In genomic region chr11:18618341-18619025, GRCh38 we compare ENCODE assay signal across 9 cellular contexts. TPM values are rescaled to one million over a fixed set of nuclear protein-coding genes. Genes with fewer than 3 reads are reported as not detected.
DNase-seq lines count a peak whose midpoint lies in the region; ATAC-seq and TF ChIP-seq lines count a peak whose summit lies in the region.
"Had no signal": no experiment of that assay in that cellular context is flagged by ENCODE, and none has a peak within 500 bp of the region (broad histone marks: within the 10 kb centered on the region; RNA-seq: fewer than 3 reads in every experiment).

No MANE protein-coding gene starts in this region.

- ATAC-seq in activated CD4-positive, alpha-beta T cell treated with anti-CD3 and anti-CD28 coated beads for 36 hours, result no peak
- no peak for ATAC-seq in activated naive CD8-positive, alpha-beta T cell treated with anti-CD3 and anti-CD28 coated beads, Interleukin-2, amount 50 U/mL, for 24 hours
- ATAC-seq in left cardiac atrium (peak; percentile 59 to 78), HG03432 (IDR thresholded peaks at IDR 0.05; ENCODE audit: unreplicated experiment) (no peak)
- ATAC-seq in stimulated activated naive CD8-positive, alpha-beta T cell treated with anti-CD3 and anti-CD28 coated beads, Interleukin-15, amount 100 ng/mL, for 72 hours, result no peak

- CTCF ChIA-PET in activated CD4-positive, alpha-beta T cell treated with anti-CD3 and anti-CD28 coated beads for 36 hours (lab: Charles Lee), result interaction anchor here (1.0 to 4.5 kb wide), 4 partner anchors 10 to 105 kb away, joined by 3 to 20 read pairs (median 4); no protein-coding TSS in a partner anchor

- H3K36me3 Mint-ChIP-seq in activated CD4-positive, alpha-beta T cell treated with anti-CD3 and anti-CD28 coated beads for 36 hours (ENCODE audit: low read depth), result peaks cover 27% of the 10 kb centered on the region
- H3K36me3 Mint-ChIP-seq in activated naive CD8-positive, alpha-beta T cell treated with anti-CD3 and anti-CD28 coated beads, Interleukin-2, amount 50 U/mL, for 24 hours (ENCODE audit: low read depth), result peaks cover 22% of the 10 kb centered on the region

- H3K9me3 Mint-ChIP-seq in activated CD4-positive, alpha-beta T cell treated with anti-CD3 and anti-CD28 coated beads for 36 hours (ENCODE audit: low read depth), result no peaks in the 10 kb centered on the region
- no peaks in the 10 kb centered on the region for H3K9me3 Mint-ChIP-seq in activated naive CD8-positive, alpha-beta T cell treated with anti-CD3 and anti-CD28 coated beads, Interleukin-2, amount 50 U/mL, for 24 hours
- H3K9me3 Mint-ChIP-seq in stimulated activated naive CD8-positive, alpha-beta T cell treated with anti-CD3 and anti-CD28 coated beads, Interleukin-15, amount 100 ng/mL, for 72 hours, result no peaks in the 10 kb centered on the region

- intact Hi-C loops in activated CD4-positive, alpha-beta T cell treated with anti-CD3 and anti-CD28 coated beads for 36 hours (cut with DNase I, micrococcal nuclease), result loop anchor here in 1 of 2 experiments (5.0 kb wide), 2 partner anchors 41 to 54 kb away; no protein-coding TSS in a partner anchor
- intact Hi-C loops in left cardiac atrium (cut with DNase I), result no loop called here

- POLR2A ChIA-PET in activated CD4-positive, alpha-beta T cell treated with anti-CD3 and anti-CD28 coated beads for 36 hours (lab: Charles Lee), result interaction anchor here (0.9 to 2.7 kb wide), 2 partner anchors 15 to 18 kb away, joined by 3 to 15 read pairs; partner anchors contain the start of gene SPTY2D1

- peak overlapping the region; percentile 56 for H3K27ac Mint-ChIP-seq in activated CD4-positive, alpha-beta T cell treated with anti-CD3 and anti-CD28 coated beads for 36 hours
- peak overlapping the region; percentile 44 for H3K27ac Mint-ChIP-seq in activated naive CD8-positive, alpha-beta T cell treated with anti-CD3 and anti-CD28 coated beads, Interleukin-2, amount 50 U/mL, for 24 hours
- peak overlapping the region; percentile 82 to 90 for H3K27ac Mint-ChIP-seq in stimulated activated naive CD8-positive, alpha-beta T cell treated with anti-CD3 and anti-CD28 coated beads, Interleukin-15, amount 100 ng/mL, for 72 hours

- peak overlapping the region; percentile 40 for H3K4me3 Mint-ChIP-seq in activated CD4-positive, alpha-beta T cell treated with anti-CD3 and anti-CD28 coated beads for 36 hours
- H3K4me3 Mint-ChIP-seq in activated naive CD8-positive, alpha-beta T cell treated with anti-CD3 and anti-CD28 coated beads, Interleukin-2, amount 50 U/mL, for 24 hours, result peak overlapping the region; percentile 72
- H3K4me3 Mint-ChIP-seq in stimulated activated naive CD8-positive, alpha-beta T cell treated with anti-CD3 and anti-CD28 coated beads, Interleukin-15, amount 100 ng/mL, for 72 hours, result peak overlapping the region; percentile 65 to 85

- in situ Hi-C loops in GM13977 (cut with MboI; ENCODE audit: low pct_unique_long_range_greater_than_20kb, low sequenced_read_pairs, unreplicated experiment), result no loop called here

- no peak for DNase-seq in activated CD4-positive, alpha-beta T cell treated with anti-CD3 and anti-CD28 coated beads for 36 hours
- DNase-seq in activated CD4-positive, alpha-beta T cell treated with anti-CD3 and anti-CD28 coated beads for 48 hours, result no peak
- DNase-seq in activated naive CD8-positive, alpha-beta T cell treated with anti-CD3 and anti-CD28 coated beads, Interleukin-2, amount 50 U/mL, for 24 hours, result no peak
- DNase-seq in left cardiac atrium, result no peak
- no peak for DNase-seq in stimulated activated naive CD8-positive, alpha-beta T cell treated with anti-CD3 and anti-CD28 coated beads, Interleukin-15, amount 100 ng/mL, for 72 hours
- no peak for DNase-seq in GM13977 (ENCODE audit: low spot score)
- no peak for DNase-seq in NCI-H2196 treated with DMSO at 0.1 percent for 48 hours (lab: John Stamatoyannopoulos, UW; ENCODE audit: unreplicated experiment)
- DNase-seq: NCI-H187 had no signal

- no peak for TF ChIP-seq CTCF in GM13977 (IDR thresholded peaks at IDR 0.05; ENCODE audit: extremely low read depth, insufficient read depth, missing control alignments)

- peaks cover 58% of the 10 kb centered on the region for H3K4me1 Mint-ChIP-seq in activated CD4-positive, alpha-beta T cell treated with anti-CD3 and anti-CD28 coated beads for 36 hours
- H3K4me1 Mint-ChIP-seq in activated naive CD8-positive, alpha-beta T cell treated with anti-CD3 and anti-CD28 coated beads, Interleukin-2, amount 50 U/mL, for 24 hours, result peaks cover 61% of the 10 kb centered on the region
- H3K4me1 Mint-ChIP-seq in stimulated activated naive CD8-positive, alpha-beta T cell treated with anti-CD3 and anti-CD28 coated beads, Interleukin-15, amount 100 ng/mL, for 72 hours, result peaks cover 64% of the 10 kb centered on the region

- H3K27me3 Mint-ChIP-seq in activated CD4-positive, alpha-beta T cell treated with anti-CD3 and anti-CD28 coated beads for 36 hours, result no peaks in the 10 kb centered on the region
- no peaks in the 10 kb centered on the region for H3K27me3 Mint-ChIP-seq in activated naive CD8-positive, alpha-beta T cell treated with anti-CD3 and anti-CD28 coated beads, Interleukin-2, amount 50 U/mL, for 24 hours
- no peaks in the 10 kb centered on the region for H3K27me3 Mint-ChIP-seq in stimulated activated naive CD8-positive, alpha-beta T cell treated with anti-CD3 and anti-CD28 coated beads, Interleukin-15, amount 100 ng/mL, for 72 hours

RNA-seq across cellular contexts. Expression of gene SPTY2D1, which starts 15.7 kb away (rescaled TPM):
- total RNA-seq in activated CD4-positive, alpha-beta T cell treated with anti-CD3 and anti-CD28 coated beads for 36 hours, result 10 to 100 TPM; 17.8 to 26.4 TPM
- 10 to 100 TPM in 1 of 2 donors, 1 to 10 TPM in 1; 9.0 to 10.9 TPM for total RNA-seq in left cardiac atrium

RNA-seq across cellular contexts. Expression of gene MISFA, which starts 18.9 kb away (rescaled TPM):
- total RNA-seq in activated CD4-positive, alpha-beta T cell treated with anti-CD3 and anti-CD28 coated beads for 36 hours, result 1 to 10 TPM; 1.3 to 3.0 TPM
- total RNA-seq in left cardiac atrium, result 1 to 10 TPM; 5.9 to 6.6 TPM

RNA-seq across cellular contexts. Expression of gene UEVLD, which starts 29.9 kb away (rescaled TPM):
- total RNA-seq in activated CD4-positive, alpha-beta T cell treated with anti-CD3 and anti-CD28 coated beads for 36 hours, result 10 to 100 TPM; 14.3 to 16.0 TPM
- total RNA-seq in left cardiac atrium, result 10 to 100 TPM; 16.1 to 17.6 TPM

Comparison
In these comparisons a context has a peak if more than half of its experiments do, and no peak if none do; other contexts are left out.
1. ATAC-seq: peak in left cardiac atrium (2 of 2); none in activated CD4-positive, alpha-beta T cell treated with anti-CD3 and anti-CD28 coated beads for 36 hours (single experiment), activated naive CD8-positive, alpha-beta T cell treated with anti-CD3 and anti-CD28 coated beads, Interleukin-2, amount 50 U/mL, for 24 hours (single experiment), stimulated activated naive CD8-positive, alpha-beta T cell treated with anti-CD3 and anti-CD28 coated beads, Interleukin-15, amount 100 ng/mL, for 72 hours (single experiment) and HG03432 (single experiment).
2. Peak in every context shown above with its lines, with median percentiles within 50 percentile points of each other: H3K27ac Mint-ChIP-seq and H3K4me3 Mint-ChIP-seq.